ENCODE assay signal across 8 cellular contexts in the genomic region with DNA sequence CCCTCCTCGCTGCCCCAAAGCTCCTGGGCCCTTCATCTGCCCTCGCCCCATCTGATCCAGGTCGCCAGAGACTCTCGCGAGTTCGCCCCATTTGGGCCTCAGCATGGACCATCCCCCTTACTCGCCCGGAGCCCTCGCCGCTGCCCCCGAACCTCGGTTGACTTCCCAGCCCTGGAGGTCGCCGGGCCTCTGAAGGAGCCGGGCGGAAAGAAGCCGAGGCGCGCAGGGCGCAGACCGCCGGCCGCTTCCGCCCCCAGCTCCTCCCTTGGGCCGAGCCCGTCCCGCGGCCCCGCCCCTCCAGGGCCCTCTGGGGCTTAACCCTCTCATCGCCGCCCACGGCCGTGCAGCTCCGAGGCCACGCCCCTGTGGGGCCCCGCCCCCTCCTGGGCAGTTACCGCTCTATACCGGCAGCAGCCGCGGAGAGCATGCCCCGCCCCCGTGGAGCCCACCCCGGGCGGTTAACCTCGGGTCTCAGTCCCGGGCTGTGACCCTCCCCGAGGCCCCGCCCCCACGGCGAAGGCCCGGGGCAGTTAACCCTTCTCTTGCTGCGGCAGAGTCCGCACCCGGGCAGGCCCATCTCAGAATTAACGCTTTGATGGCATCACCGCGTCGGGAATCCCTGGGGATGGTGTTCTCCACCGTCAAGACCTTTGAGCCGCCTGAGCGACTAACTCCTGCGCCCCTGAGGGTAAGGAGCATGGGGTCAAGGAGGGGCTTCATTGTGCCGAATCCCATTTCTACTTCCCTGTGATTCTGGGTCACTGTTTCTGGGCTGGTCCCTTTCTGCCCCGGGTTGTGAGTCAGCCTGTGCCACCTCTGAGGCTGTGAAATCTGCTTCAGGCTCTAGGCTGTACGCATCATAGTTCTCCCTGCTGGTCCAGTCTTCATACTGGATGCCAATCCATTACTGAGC. TPM values are rescaled to one million over a fixed set of nuclear protein-coding genes. Genes with fewer than 3 reads are reported as not detected.
DNase-seq lines count a peak whose midpoint lies in the region; ATAC-seq and TF ChIP-seq lines count a peak whose summit lies in the region.

A gene with protein sequence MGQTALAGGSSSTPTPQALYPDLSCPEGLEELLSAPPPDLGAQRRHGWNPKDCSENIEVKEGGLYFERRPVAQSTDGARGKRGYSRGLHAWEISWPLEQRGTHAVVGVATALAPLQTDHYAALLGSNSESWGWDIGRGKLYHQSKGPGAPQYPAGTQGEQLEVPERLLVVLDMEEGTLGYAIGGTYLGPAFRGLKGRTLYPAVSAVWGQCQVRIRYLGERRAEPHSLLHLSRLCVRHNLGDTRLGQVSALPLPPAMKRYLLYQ (minus strand): TSS at position 210 of the 913 bp plus-strand sequence. CDS start 402 bp downstream, outside the sequence.

- no peak for TF ChIP-seq CTCF in epithelial cell of esophagus (IDR thresholded peaks at IDR 0.05; ENCODE audit: insufficient read depth, low read depth, low read length, missing control alignments)

- H3K4me3 ChIP-seq in epithelial cell of esophagus (ENCODE audit: low read length) (peak within 1 kb of the TSS; percentile 83), mononuclear cell (ENCODE audit: low read length) (peak within 1 kb of the TSS; percentile 81)

- peaks cover 56% of the 10 kb centered on the region for H3K4me1 ChIP-seq in mononuclear cell (ENCODE audit: insufficient read depth, low read length)

- H3K9me3 ChIP-seq in mononuclear cell (ENCODE audit: low read depth, low read length), result no peaks in the 10 kb centered on the region

- TF ChIP-seq RAD21 in Ishikawa (IDR thresholded peaks at IDR 0.05; ENCODE audit: low read depth), result no peak

- TF ChIP-seq EP300 in Ishikawa (IDR thresholded peaks at IDR 0.05; ENCODE audit: borderline replicate concordance), result no peak

- no peaks in the 10 kb centered on the region for H3K27me3 ChIP-seq in mononuclear cell (ENCODE audit: insufficient read depth, low read length)

- peak; percentile 62 for ATAC-seq in GM21576 (IDR thresholded peaks at IDR 0.05; ENCODE audit: unreplicated experiment)

- DNase-seq in DMS 273 treated with DMSO at 0.1 percent for 48 hours (lab: John Stamatoyannopoulos, UW) (peak; percentile 55), OCI-M1 (lab: John Stamatoyannopoulos, UW) (peak; percentile 99), activated T-cell treated with anti-CD3 and anti-CD28 coated beads for 24 hours (ENCODE audit: low read depth) (peak; percentile 99), epithelial cell of esophagus (ENCODE audit: low read depth) (peak; percentile 95)
- DNase-seq in stimulated activated CD8-positive, alpha-beta memory T cell treated with anti-CD3 and anti-CD28 coated beads, Interleukin-2, amount 100 ng/mL, for 48 hours (ENCODE audit: low read depth in 2 of 2), result peak; percentile 100

TF ChIP-seq in Ishikawa, 13 proteins besides CTCF, POLR2A, EP300 and RAD21:
- TF ChIP-seq NFIC (IDR thresholded peaks at IDR 0.05) (peak; percentile 17; the same call in 1 of the 2 replicates), CREB1 (IDR thresholded peaks at IDR 0.05; ENCODE audit: low read depth) (no peak), YY1 (IDR thresholded peaks at IDR 0.05; ENCODE audit: low read depth) (0 out of 2 replicates have a peak, but pooled peaks have one; percentile 12), EGR1 (IDR thresholded peaks at IDR 0.05) (peak; percentile 58; the same call in 1 of the 2 replicates), ZBTB7A (IDR thresholded peaks at IDR 0.05; ENCODE audit: low read depth) (peak; percentile 79; the same call in 1 of the 2 replicates), TAF1 (IDR thresholded peaks at IDR 0.05; ENCODE audit: low read depth) (peak; percentile 81), TEAD4 (IDR thresholded peaks at IDR 0.05) (0 out of 2 replicates have a peak, but pooled peaks have one; percentile 4)
- TF ChIP-seq, protein P1, sequence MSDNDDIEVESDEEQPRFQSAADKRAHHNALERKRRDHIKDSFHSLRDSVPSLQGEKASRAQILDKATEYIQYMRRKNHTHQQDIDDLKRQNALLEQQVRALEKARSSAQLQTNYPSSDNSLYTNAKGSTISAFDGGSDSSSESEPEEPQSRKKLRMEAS (IDR thresholded peaks at IDR 0.05), result no peak; the same call in 1 of the 2 replicates
- TF ChIP-seq, protein P2, sequence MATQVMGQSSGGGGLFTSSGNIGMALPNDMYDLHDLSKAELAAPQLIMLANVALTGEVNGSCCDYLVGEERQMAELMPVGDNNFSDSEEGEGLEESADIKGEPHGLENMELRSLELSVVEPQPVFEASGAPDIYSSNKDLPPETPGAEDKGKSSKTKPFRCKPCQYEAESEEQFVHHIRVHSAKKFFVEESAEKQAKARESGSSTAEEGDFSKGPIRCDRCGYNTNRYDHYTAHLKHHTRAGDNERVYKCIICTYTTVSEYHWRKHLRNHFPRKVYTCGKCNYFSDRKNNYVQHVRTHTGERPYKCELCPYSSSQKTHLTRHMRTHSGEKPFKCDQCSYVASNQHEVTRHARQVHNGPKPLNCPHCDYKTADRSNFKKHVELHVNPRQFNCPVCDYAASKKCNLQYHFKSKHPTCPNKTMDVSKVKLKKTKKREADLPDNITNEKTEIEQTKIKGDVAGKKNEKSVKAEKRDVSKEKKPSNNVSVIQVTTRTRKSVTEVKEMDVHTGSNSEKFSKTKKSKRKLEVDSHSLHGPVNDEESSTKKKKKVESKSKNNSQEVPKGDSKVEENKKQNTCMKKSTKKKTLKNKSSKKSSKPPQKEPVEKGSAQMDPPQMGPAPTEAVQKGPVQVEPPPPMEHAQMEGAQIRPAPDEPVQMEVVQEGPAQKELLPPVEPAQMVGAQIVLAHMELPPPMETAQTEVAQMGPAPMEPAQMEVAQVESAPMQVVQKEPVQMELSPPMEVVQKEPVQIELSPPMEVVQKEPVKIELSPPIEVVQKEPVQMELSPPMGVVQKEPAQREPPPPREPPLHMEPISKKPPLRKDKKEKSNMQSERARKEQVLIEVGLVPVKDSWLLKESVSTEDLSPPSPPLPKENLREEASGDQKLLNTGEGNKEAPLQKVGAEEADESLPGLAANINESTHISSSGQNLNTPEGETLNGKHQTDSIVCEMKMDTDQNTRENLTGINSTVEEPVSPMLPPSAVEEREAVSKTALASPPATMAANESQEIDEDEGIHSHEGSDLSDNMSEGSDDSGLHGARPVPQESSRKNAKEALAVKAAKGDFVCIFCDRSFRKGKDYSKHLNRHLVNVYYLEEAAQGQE (IDR thresholded peaks at IDR 0.05; ENCODE audit: low read depth), result no peak
TF ChIP-seq in Ishikawa: peak in this region for 6.

RNA-seq across cellular contexts. Expression of the gene that starts here (rescaled TPM):
- 1.6 TPM for total RNA-seq in mononuclear cell

Comparison
In these comparisons a context has a peak if more than half of its experiments do, and no peak if none do; other contexts are left out.
1. Peak in every context shown above with its lines: DNase-seq, ATAC-seq and H3K4me3 ChIP-seq.